ENCODE assay signal across 8 cellular contexts in genomic region chr10:81179805-81180452, GRCh38.
DNase-seq lines count a peak whose midpoint lies in the region; TF ChIP-seq lines count a peak whose summit lies in the region.

No MANE protein-coding gene starts in this region.

- no peak overlapping the region for H3K9ac ChIP-seq in H9 (ENCODE audit: extremely low read depth, insufficient read length, low read length)

- no peak overlapping the region for H4K8ac ChIP-seq in H9 (replicated peaks; ENCODE audit: insufficient read length, low read depth, low read length)

- H4K5ac ChIP-seq in H9 (ENCODE audit: insufficient read length, low read depth, low read length), result no peak overlapping the region

- no peaks in the 10 kb centered on the region for H3K79me1 ChIP-seq in H9 (ENCODE audit: insufficient read depth, low read depth, low read length, poor library complexity, severe bottlenecking)

- DNase-seq in GM10266 (ENCODE audit: extremely low spot score) (peak; percentile 22), H9 (peak; percentile 31), endothelial cell (ENCODE audit: low spot score) (peak; percentile 29), NCI-H128 (lab: John Stamatoyannopoulos, UW; ENCODE audit: unreplicated experiment) (no peak), DMS79 (lab: John Stamatoyannopoulos, UW) (no peak)
- DNase-seq in NK-92 treated with Interleukin-12 subunit alpha and Interleukin-12 subunit beta, amount 100 ng/mL, for 24 hours (lab: John Stamatoyannopoulos, UW), result no peak
- DNase-seq in T-helper 2 cell treated with Interferon-gamma antibody and Interleukin-4, amounts not matched to agents 5 μg/mL and 100 μg/mL, for 36 hours (ENCODE audit: low spot score), result no peak

- no peak overlapping the region for H3T11ph ChIP-seq in H9 (ENCODE audit: low read length)

- no peak overlapping the region for H2BK120ac ChIP-seq in H9 (ENCODE audit: low read depth, low read length, poor library complexity, severe bottlenecking)

- no peak overlapping the region for H2BK12ac ChIP-seq in H9 (ENCODE audit: insufficient read length, low read depth, low read length)

- no peaks in the 10 kb centered on the region for H4K20me1 ChIP-seq in H9 (ENCODE audit: control insufficient read depth, insufficient read depth, insufficient read length)

- H3K79me2 ChIP-seq in H9 (ENCODE audit: insufficient read depth, low read length), result no peaks in the 10 kb centered on the region

- H3K4ac ChIP-seq in H9 (ENCODE audit: low read depth, low read length), result no peak overlapping the region

- no peaks in the 10 kb centered on the region for H3K23me2 ChIP-seq in H9 (ENCODE audit: insufficient read length, low read depth, low read length, poor library complexity, severe bottlenecking)

- H3K27ac ChIP-seq in H9 (ENCODE audit: insufficient read length, low read depth, low read length), result no peak overlapping the region

- peaks cover 7 to 13% of the 10 kb centered on the region in 2 experiments; a peak in 4 of 5 replicates for H3K9me3 Mint-ChIP-seq in H9
- no peaks in the 10 kb centered on the region for H3K9me3 Mint-ChIP-seq in endothelial cell (ENCODE audit: unreplicated experiment)
- no peaks in the 10 kb centered on the region for H3K9me3 Mint-ChIP-seq in T-helper 2 cell treated with Interferon-gamma antibody and Interleukin-4, amounts not matched to agents 5 μg/mL and 100 μg/mL, for 36 hours

- H3K4me3 Mint-ChIP-seq in H9, result no peak overlapping the region
- H3K4me3 Mint-ChIP-seq in endothelial cell (ENCODE audit: unreplicated experiment), result no peak overlapping the region
- no peak overlapping the region for H3K4me3 Mint-ChIP-seq in T-helper 2 cell treated with Interferon-gamma antibody and Interleukin-4, amounts not matched to agents 5 μg/mL and 100 μg/mL, for 36 hours

- no peak overlapping the region for H2AK5ac ChIP-seq in H9 (ENCODE audit: insufficient read length, low read length)

- H3K4me2 ChIP-seq in H9 (ENCODE audit: insufficient read depth, insufficient read length, low read length), result no peak overlapping the region

- no peaks in the 10 kb centered on the region for H3K27me3 Mint-ChIP-seq in H9 (ENCODE audit: low read depth)
- H3K27me3 Mint-ChIP-seq in endothelial cell (ENCODE audit: unreplicated experiment), result no peaks in the 10 kb centered on the region
- no peaks in the 10 kb centered on the region for H3K27me3 Mint-ChIP-seq in T-helper 2 cell treated with Interferon-gamma antibody and Interleukin-4, amounts not matched to agents 5 μg/mL and 100 μg/mL, for 36 hours (ENCODE audit: low read depth)

- H3K4me1 ChIP-seq in H9 (ENCODE audit: insufficient read depth, low read length), result no peaks in the 10 kb centered on the region; the same call in 1 of the 2 replicates

- no peak overlapping the region for H2BK15ac ChIP-seq in H9 (ENCODE audit: low read depth, low read length)

- H4K91ac ChIP-seq in H9 (ENCODE audit: insufficient read length, low read depth, low read length), result no peak overlapping the region

- no peak overlapping the region for H3K18ac ChIP-seq in H9 (ENCODE audit: insufficient read length, low read depth, low read length)

- H3K9me3 ChIP-seq in H9 (ENCODE audit: control insufficient read depth, low read depth, low read length), result no peaks in the 10 kb centered on the region

- H3K27ac Mint-ChIP-seq in H9 (no peak overlapping the region; a peak in 1 of 7 replicates), endothelial cell (ENCODE audit: unreplicated experiment) (no peak overlapping the region)
- no peak overlapping the region for H3K27ac Mint-ChIP-seq in T-helper 2 cell treated with Interferon-gamma antibody and Interleukin-4, amounts not matched to agents 5 μg/mL and 100 μg/mL, for 36 hours

- H3K14ac ChIP-seq in H9 (ENCODE audit: insufficient read depth, low read length), result no peak overlapping the region

- TF ChIP-seq CTCF in GM10266 (IDR thresholded peaks at IDR 0.05; ENCODE audit: control insufficient read depth, insufficient read depth, low read depth, missing control alignments) (peak; percentile 76), H9 (conservative IDR thresholded peaks at IDR 0.05) (peak; percentile 76), LNCAP (IDR thresholded peaks at IDR 0.05) (peak; percentile 69), endothelial cell (IDR thresholded peaks at IDR 0.05; ENCODE audit: unreplicated experiment) (peak; percentile 19)

- no peak overlapping the region for H2BK5ac ChIP-seq in H9 (ENCODE audit: insufficient read length, low read length)

- H3K36me3 Mint-ChIP-seq in H9 (ENCODE audit: insufficient read depth in 1 of 3, low read depth in 3 of 3) (peaks cover 0 to 23% (median 9%) of the 10 kb centered on the region in 3 experiments; a peak in 5 of 7 replicates), endothelial cell (ENCODE audit: low read depth, unreplicated experiment) (peaks cover 4% of the 10 kb centered on the region)
- H3K36me3 Mint-ChIP-seq in T-helper 2 cell treated with Interferon-gamma antibody and Interleukin-4, amounts not matched to agents 5 μg/mL and 100 μg/mL, for 36 hours (ENCODE audit: low read depth), result no peaks in the 10 kb centered on the region

- no peak overlapping the region for H2AFZ ChIP-seq in H9 (ENCODE audit: low read length)

- H3K27me3 ChIP-seq in H9 (ENCODE audit: insufficient read depth, low read length), result no peaks in the 10 kb centered on the region

- no peak overlapping the region for H2BK20ac ChIP-seq in H9 (ENCODE audit: low read depth, low read length, poor library complexity, severe bottlenecking)

- H3K4me1 Mint-ChIP-seq in H9 (peaks cover 5 to 6% of the 10 kb centered on the region in 2 experiments; a peak in 3 of 4 replicates), endothelial cell (ENCODE audit: unreplicated experiment) (peaks cover 3% of the 10 kb centered on the region)
- H3K4me1 Mint-ChIP-seq in T-helper 2 cell treated with Interferon-gamma antibody and Interleukin-4, amounts not matched to agents 5 μg/mL and 100 μg/mL, for 36 hours (ENCODE audit: low read depth), result no peaks in the 10 kb centered on the region

- no peak overlapping the region for H3K56ac ChIP-seq in H9 (ENCODE audit: insufficient read length, low read depth, low read length)

- no peak overlapping the region for H3K23ac ChIP-seq in H9 (ENCODE audit: insufficient read length, low read depth, low read length)

- WGBS in H9 (ENCODE audit: extremely low coverage, insufficient read length, low lambda C conversion rate), result no CpG with 5 or more reads among the region's 6 CpGs

Comparison
In these comparisons a context has a peak if more than half of its experiments do, and no peak if none do; other contexts are left out.
1. DNase-seq: peak in GM10266 (single experiment), H9 (single experiment) and endothelial cell (single experiment); none in NCI-H128 (single experiment), NK-92 treated with Interleukin-12 subunit alpha and Interleukin-12 subunit beta, amount 100 ng/mL, for 24 hours (single experiment), DMS79 (single experiment) and T-helper 2 cell treated with Interferon-gamma antibody and Interleukin-4, amounts not matched to agents 5 μg/mL and 100 μg/mL, for 36 hours (single experiment).
2. CTCF ChIP-seq: peak in every context shown above with its lines; median percentile 76 in GM10266; 76 in H9; 69 in LNCAP; 19 in endothelial cell.